Comparison of ENCODE assay signal across 32 cellular contexts in genomic region chr3:10288575-10288960, GRCh38. TPM values are rescaled to one million over a fixed set of nuclear protein-coding genes. Genes with fewer than 3 reads are reported as not detected.
"Had no signal": no experiment of that assay in that cellular context is flagged by ENCODE, and none has a peak within 500 bp of the region (broad histone marks: within the 10 kb centered on the region; RNA-seq: fewer than 3 reads in every experiment).

No MANE protein-coding gene starts in this region.

- H3K27ac ChIP-seq: coronary artery, esophagus muscularis mucosa, foreskin keratinocyte, gastroesophageal sphincter, heart left ventricle, hepatocyte, left lung, ovary, psoas muscle, sigmoid colon, thoracic aorta, tibial nerve, upper lobe of left lung, uterus had no signal

- H3K9me3 ChIP-seq: esophagus muscularis mucosa, gastroesophageal sphincter, heart left ventricle, left lung, ovary, psoas muscle, sigmoid colon, thoracic aorta, tibial nerve, upper lobe of left lung, uterus had no signal

- ATAC-seq: foreskin keratinocyte; gastroesophageal sphincter; heart left ventricle; left cardiac atrium; left lung; naive thymus-derived CD4-positive, alpha-beta T cell; psoas muscle; right cardiac atrium; stimulated activated naive B cell treated with anti-CD40 and anti-IgM and Interleukin-4, amounts not matched to agents 10 μg/mL and 1 μg/mL and 100 μg/mL, for 72 hours had no signal

- H3K27me3 ChIP-seq: esophagus muscularis mucosa, foreskin keratinocyte, gastroesophageal sphincter, heart left ventricle, hepatocyte, left lung, ovary, sigmoid colon, tibial nerve, upper lobe of left lung, uterus had no signal

- FAIRE-seq: endothelial cell of umbilical vein, kidney had no signal

- H3K4me3 Mint-ChIP-seq: naive thymus-derived CD4-positive, alpha-beta T cell; nephron; stimulated activated naive B cell treated with anti-CD40 and anti-IgM and Interleukin-4, amounts not matched to agents 10 μg/mL and 1 μg/mL and 100 μg/mL, for 72 hours; stimulated activated naive CD8-positive, alpha-beta T cell treated with anti-CD3 and anti-CD28 coated beads, Interleukin-15, Interleukin-2, amounts not matched to agents 100 ng/mL and 50 ng/mL, for 24 hours had no signal

- DNase-seq: dermis blood vessel endothelial cell; effector memory CD4-positive, alpha-beta T cell; foreskin keratinocyte; heart left ventricle; kidney; left cardiac atrium; left lung; mesenchymal stem cell; midbrain; naive thymus-derived CD4-positive, alpha-beta T cell; occipital lobe; ovary; psoas muscle; right cardiac atrium; sigmoid colon; stimulated activated CD4-positive, alpha-beta T cell treated with anti-CD3 and anti-CD28 coated beads, Interleukin-4, amount 100 ng/mL, for 4 hours; stimulated activated naive B cell treated with anti-CD40 and anti-IgM and Interleukin-4, amounts not matched to agents 10 μg/mL and 1 μg/mL and 100 μg/mL, for 72 hours; uterus had no signal

- H3K27me3 Mint-ChIP-seq: naive thymus-derived CD4-positive, alpha-beta T cell; stimulated activated naive B cell treated with anti-CD40 and anti-IgM and Interleukin-4, amounts not matched to agents 10 μg/mL and 1 μg/mL and 100 μg/mL, for 72 hours; stimulated activated naive CD8-positive, alpha-beta T cell treated with anti-CD3 and anti-CD28 coated beads, Interleukin-15, Interleukin-2, amounts not matched to agents 100 ng/mL and 50 ng/mL, for 24 hours had no signal

- H3K27ac Mint-ChIP-seq: nephron; stimulated activated naive CD8-positive, alpha-beta T cell treated with anti-CD3 and anti-CD28 coated beads, Interleukin-15, Interleukin-2, amounts not matched to agents 100 ng/mL and 50 ng/mL, for 24 hours had no signal

- H3K9me3 Mint-ChIP-seq: naive thymus-derived CD4-positive, alpha-beta T cell; nephron; stimulated activated naive B cell treated with anti-CD40 and anti-IgM and Interleukin-4, amounts not matched to agents 10 μg/mL and 1 μg/mL and 100 μg/mL, for 72 hours; stimulated activated naive CD8-positive, alpha-beta T cell treated with anti-CD3 and anti-CD28 coated beads, Interleukin-15, Interleukin-2, amounts not matched to agents 100 ng/mL and 50 ng/mL, for 24 hours had no signal

RNA-seq across cellular contexts. Expression of gene GHRL, which starts 4.2 kb away (rescaled TPM):
- total RNA-seq: endothelial cell of umbilical vein, epithelial cell of proximal tubule, fibroblast of lung, foreskin keratinocyte, lower leg skin, occipital lobe, renal cortical epithelial cell, right cardiac atrium had no signal
